In the genomic region with DNA sequence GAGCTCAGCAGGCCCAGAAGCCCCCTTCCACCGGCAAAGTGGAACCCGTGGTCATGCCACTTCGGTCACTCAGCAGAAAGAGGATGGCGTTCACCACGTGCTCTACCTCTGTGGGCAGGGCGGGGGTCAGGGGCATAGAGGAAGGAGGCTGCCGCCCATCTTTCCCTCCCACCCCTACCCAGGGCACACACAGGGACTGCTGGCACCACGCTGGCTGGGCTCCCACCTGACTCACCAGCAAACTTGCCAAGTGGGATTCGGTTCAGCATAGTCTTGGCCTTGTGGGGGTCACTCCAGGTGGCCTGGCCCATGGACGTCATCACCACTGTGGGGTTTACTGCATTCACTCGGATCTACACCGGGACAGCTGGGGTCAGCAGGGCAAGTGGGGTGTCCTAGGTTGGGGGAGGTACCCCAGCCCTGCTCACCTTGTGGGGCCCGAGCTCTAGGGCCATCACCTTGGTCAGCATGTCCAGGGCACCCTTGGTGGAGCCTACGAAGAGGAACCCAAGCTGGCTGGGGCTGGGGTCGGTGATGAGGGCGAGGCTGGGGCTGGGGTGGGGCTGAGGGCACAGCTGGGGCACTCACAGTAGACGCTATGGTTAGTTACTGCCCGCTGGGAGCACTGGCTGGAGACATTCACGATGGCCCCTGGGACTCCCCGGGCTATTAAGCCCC, we compare ENCODE assay signal across 9 cellular contexts. TPM values are rescaled to one million over a fixed set of nuclear protein-coding genes. Genes with fewer than 3 reads are reported as not detected.
DNase-seq lines count a peak whose midpoint lies in the region; ATAC-seq and TF ChIP-seq lines count a peak whose summit lies in the region.
"Had no signal": no experiment of that assay in that cellular context is flagged by ENCODE, and none has a peak within 500 bp of the region (broad histone marks: within the 10 kb centered on the region; RNA-seq: fewer than 3 reads in every experiment).

No MANE protein-coding gene starts in this region.

- peak overlapping the region; percentile 75 for H3K4me3 Mint-ChIP-seq in GM23338

- no peak for DNase-seq in GM23338 (ENCODE audit: low spot score)
- DNase-seq in SK-N-MC (ENCODE audit: low read depth, low spot score) = no peak
- DNase-seq in fibroblast of pulmonary artery (ENCODE audit: low read depth) = no peak
- no peak for DNase-seq in skeletal muscle cell (ENCODE audit: low read depth)
- DNase-seq in NCI-H1694 (lab: John Stamatoyannopoulos, UW) = no peak
- DNase-seq in foreskin melanocyte = no peak
- no peak for DNase-seq in superior temporal gyrus (ENCODE audit: extremely low spot score)
- DNase-seq: thyroid gland had no signal

- ATAC-seq in GM23338 = no peak
- no peak for ATAC-seq in HG02571 (IDR thresholded peaks at IDR 0.05; ENCODE audit: unreplicated experiment)

- H3K9me3 Mint-ChIP-seq in GM23338 = no peaks in the 10 kb centered on the region; the same call in 2 of the 3 replicates

- no peak overlapping the region for H3K27ac ChIP-seq in GM23338 (ENCODE audit: low read depth)
- H3K27ac ChIP-seq in SK-N-MC = no peak overlapping the region

- H2AFZ ChIP-seq in GM23338 = no peak overlapping the region

- H3K4me3 ChIP-seq in GM23338 (peak overlapping the region; percentile 81), SK-N-MC (peak overlapping the region; percentile 95), fibroblast of pulmonary artery (replicated peaks; ENCODE audit: low read depth, low read length) (peak overlapping the region; percentile 67), skeletal muscle cell (ENCODE audit: low read depth, low read length) (peak overlapping the region; percentile 67)

- no peaks in the 10 kb centered on the region; the same call in 1 of the 2 replicates for H4K20me1 ChIP-seq in GM23338 (replicated peaks; ENCODE audit: insufficient read depth)

- TF ChIP-seq CTCF in GM23338 (conservative IDR thresholded peaks at IDR 0.05; ENCODE audit: low read depth in 2 of 2) (no peak), fibroblast of pulmonary artery (IDR thresholded peaks at IDR 0.05; ENCODE audit: low read length, missing control alignments) (no peak)

- peaks cover 8% of the 10 kb centered on the region; the same call in 1 of the 2 replicates for H3K79me2 ChIP-seq in GM23338 (replicated peaks; ENCODE audit: insufficient read depth)

- no peaks in the 10 kb centered on the region for H3K9me3 ChIP-seq in SK-N-MC (ENCODE audit: low read depth, low read length)
- H3K9me3 ChIP-seq: thyroid gland had no signal

- H3K36me3 ChIP-seq in GM23338 (ENCODE audit: insufficient read depth) = no peaks in the 10 kb centered on the region
- no peaks in the 10 kb centered on the region for H3K36me3 ChIP-seq in SK-N-MC (ENCODE audit: insufficient read depth, low read length)
- H3K36me3 ChIP-seq: thyroid gland had no signal

- H3K4me1 Mint-ChIP-seq in GM23338 = peaks cover 21% of the 10 kb centered on the region

- H3K36me3 Mint-ChIP-seq in GM23338 (ENCODE audit: low read depth) = peaks cover 3% of the 10 kb centered on the region; the same call in 2 of the 3 replicates

- H3K9me2 ChIP-seq in GM23338 (ENCODE audit: insufficient read depth) = no peaks in the 10 kb centered on the region

- peaks cover 12% of the 10 kb centered on the region for H3K27me3 Mint-ChIP-seq in GM23338 (ENCODE audit: insufficient read depth, low read depth, poor library complexity)

- H3K27ac Mint-ChIP-seq in GM23338 = no peak overlapping the region

- peaks cover 11% of the 10 kb centered on the region for H3F3A ChIP-seq in GM23338 (replicated peaks; ENCODE audit: low read depth)

- peak overlapping the region; percentile 95 for H3K4me2 ChIP-seq in GM23338

- peaks cover 9% of the 10 kb centered on the region; the same call in 1 of the 2 replicates for H3K4me1 ChIP-seq in GM23338 (ENCODE audit: insufficient read depth)

- H3K9ac ChIP-seq in SK-N-MC (ENCODE audit: insufficient read length) = peak overlapping the region; percentile 91

- no peaks in the 10 kb centered on the region for H3K27me3 ChIP-seq in GM23338 (ENCODE audit: insufficient read depth)
- H3K27me3 ChIP-seq: thyroid gland had no signal

TF ChIP-seq in GM23338, 12 proteins besides CTCF, POLR2A, EP300 and RAD21 (continues in another document):
- TF ChIP-seq, protein P1, sequence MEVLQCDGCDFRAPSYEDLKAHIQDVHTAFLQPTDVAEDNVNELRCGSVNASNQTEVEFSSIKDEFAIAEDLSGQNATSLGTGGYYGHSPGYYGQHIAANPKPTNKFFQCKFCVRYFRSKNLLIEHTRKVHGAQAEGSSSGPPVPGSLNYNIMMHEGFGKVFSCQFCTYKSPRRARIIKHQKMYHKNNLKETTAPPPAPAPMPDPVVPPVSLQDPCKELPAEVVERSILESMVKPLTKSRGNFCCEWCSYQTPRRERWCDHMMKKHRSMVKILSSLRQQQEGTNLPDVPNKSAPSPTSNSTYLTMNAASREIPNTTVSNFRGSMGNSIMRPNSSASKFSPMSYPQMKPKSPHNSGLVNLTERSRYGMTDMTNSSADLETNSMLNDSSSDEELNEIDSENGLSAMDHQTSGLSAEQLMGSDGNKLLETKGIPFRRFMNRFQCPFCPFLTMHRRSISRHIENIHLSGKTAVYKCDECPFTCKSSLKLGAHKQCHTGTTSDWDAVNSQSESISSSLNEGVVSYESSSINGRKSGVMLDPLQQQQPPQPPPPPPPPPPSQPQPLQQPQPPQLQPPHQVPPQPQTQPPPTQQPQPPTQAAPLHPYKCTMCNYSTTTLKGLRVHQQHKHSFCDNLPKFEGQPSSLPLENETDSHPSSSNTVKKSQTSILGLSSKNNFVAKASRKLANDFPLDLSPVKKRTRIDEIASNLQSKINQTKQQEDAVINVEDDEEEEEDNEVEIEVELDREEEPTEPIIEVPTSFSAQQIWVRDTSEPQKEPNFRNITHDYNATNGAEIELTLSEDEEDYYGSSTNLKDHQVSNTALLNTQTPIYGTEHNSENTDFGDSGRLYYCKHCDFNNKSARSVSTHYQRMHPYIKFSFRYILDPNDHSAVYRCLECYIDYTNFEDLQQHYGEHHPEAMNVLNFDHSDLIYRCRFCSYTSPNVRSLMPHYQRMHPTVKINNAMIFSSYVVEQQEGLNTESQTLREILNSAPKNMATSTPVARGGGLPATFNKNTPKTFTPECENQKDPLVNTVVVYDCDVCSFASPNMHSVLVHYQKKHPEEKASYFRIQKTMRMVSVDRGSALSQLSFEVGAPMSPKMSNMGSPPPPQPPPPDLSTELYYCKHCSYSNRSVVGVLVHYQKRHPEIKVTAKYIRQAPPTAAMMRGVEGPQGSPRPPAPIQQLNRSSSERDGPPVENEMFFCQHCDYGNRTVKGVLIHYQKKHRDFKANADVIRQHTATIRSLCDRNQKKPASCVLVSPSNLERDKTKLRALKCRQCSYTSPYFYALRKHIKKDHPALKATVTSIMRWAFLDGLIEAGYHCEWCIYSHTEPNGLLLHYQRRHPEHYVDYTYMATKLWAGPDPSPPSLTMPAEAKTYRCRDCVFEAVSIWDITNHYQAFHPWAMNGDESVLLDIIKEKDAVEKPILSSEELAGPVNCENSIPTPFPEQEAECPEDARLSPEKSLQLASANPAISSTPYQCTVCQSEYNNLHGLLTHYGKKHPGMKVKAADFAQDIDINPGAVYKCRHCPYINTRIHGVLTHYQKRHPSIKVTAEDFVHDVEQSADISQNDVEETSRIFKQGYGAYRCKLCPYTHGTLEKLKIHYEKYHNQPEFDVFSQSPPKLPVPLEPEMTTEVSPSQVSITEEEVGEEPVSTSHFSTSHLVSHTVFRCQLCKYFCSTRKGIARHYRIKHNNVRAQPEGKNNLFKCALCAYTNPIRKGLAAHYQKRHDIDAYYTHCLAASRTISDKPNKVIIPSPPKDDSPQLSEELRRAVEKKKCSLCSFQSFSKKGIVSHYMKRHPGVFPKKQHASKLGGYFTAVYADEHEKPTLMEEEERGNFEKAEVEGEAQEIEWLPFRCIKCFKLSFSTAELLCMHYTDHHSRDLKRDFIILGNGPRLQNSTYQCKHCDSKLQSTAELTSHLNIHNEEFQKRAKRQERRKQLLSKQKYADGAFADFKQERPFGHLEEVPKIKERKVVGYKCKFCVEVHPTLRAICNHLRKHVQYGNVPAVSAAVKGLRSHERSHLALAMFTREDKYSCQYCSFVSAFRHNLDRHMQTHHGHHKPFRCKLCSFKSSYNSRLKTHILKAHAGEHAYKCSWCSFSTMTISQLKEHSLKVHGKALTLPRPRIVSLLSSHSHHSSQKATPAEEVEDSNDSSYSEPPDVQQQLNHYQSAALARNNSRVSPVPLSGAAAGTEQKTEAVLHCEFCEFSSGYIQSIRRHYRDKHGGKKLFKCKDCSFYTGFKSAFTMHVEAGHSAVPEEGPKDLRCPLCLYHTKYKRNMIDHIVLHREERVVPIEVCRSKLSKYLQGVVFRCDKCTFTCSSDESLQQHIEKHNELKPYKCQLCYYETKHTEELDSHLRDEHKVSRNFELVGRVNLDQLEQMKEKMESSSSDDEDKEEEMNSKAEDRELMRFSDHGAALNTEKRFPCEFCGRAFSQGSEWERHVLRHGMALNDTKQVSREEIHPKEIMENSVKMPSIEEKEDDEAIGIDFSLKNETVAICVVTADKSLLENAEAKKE (CRISPR knock-in tag; IDR thresholded peaks at IDR 0.05) = no peak
- TF ChIP-seq CREB1 (CRISPR knock-in tag; IDR thresholded peaks at IDR 0.05; ENCODE audit: low read depth) (no peak), EZH2 (IDR thresholded peaks at IDR 0.05; ENCODE audit: low read depth, unreplicated experiment) (no peak), JUNB (IDR thresholded peaks at IDR 0.05; ENCODE audit: unreplicated experiment) (no peak), STAT1 (IDR thresholded peaks at IDR 0.05; ENCODE audit: unreplicated experiment) (no peak)
- TF ChIP-seq, protein P2, sequence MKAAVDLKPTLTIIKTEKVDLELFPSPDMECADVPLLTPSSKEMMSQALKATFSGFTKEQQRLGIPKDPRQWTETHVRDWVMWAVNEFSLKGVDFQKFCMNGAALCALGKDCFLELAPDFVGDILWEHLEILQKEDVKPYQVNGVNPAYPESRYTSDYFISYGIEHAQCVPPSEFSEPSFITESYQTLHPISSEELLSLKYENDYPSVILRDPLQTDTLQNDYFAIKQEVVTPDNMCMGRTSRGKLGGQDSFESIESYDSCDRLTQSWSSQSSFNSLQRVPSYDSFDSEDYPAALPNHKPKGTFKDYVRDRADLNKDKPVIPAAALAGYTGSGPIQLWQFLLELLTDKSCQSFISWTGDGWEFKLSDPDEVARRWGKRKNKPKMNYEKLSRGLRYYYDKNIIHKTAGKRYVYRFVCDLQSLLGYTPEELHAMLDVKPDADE (IDR thresholded peaks at IDR 0.05) = no peak

RNA-seq across cellular contexts. Expression of gene DCXR, which starts 1.4 kb away (rescaled TPM):
- total RNA-seq in GM23338 (2014; rRNA removed; shearing (Covaris generic)) = 84.8 and 86.9 TPM in 2 replicates
- polyA plus RNA-seq in GM23338 (2016; fragmentation: Nextera tagmentation; extraction: Ambion mirVana) = 137 and 147 TPM in 2 replicates

RNA-seq across cellular contexts. Expression of gene RAC3, which starts 4.6 kb away (rescaled TPM):
- total RNA-seq in GM23338 (2014; rRNA removed; shearing (Covaris generic)) = 211 and 293 TPM in 2 replicates
- 31.5 and 35.6 TPM in 2 replicates for polyA plus RNA-seq in GM23338 (2016; fragmentation: Nextera tagmentation; extraction: Ambion mirVana)

RNA-seq across cellular contexts. Expression of gene LRRC45, which starts 13.0 kb away (rescaled TPM):
- total RNA-seq in GM23338 (2014; rRNA removed; shearing (Covaris generic)) = 40.7 and 41.6 TPM in 2 replicates
- polyA plus RNA-seq in GM23338 (2016; fragmentation: Nextera tagmentation; extraction: Ambion mirVana) = 16.1 and 17.6 TPM in 2 replicates

RNA-seq across cellular contexts. Expression of gene CENPX, which starts 13.4 kb away (rescaled TPM):
- total RNA-seq in GM23338 (2014; rRNA removed; shearing (Covaris generic)) = 114 and 127 TPM in 2 replicates
- 157 and 172 TPM in 2 replicates for polyA plus RNA-seq in GM23338 (2016; fragmentation: Nextera tagmentation; extraction: Ambion mirVana)

RNA-seq across cellular contexts. Expression of gene RFNG, which starts 15.5 kb away (rescaled TPM):
- 36.9 and 44.7 TPM in 2 replicates for total RNA-seq in GM23338 (2014; rRNA removed; shearing (Covaris generic))
- polyA plus RNA-seq in GM23338 (2016; fragmentation: Nextera tagmentation; extraction: Ambion mirVana) = 18.0 and 18.9 TPM in 2 replicates
